Comparison of ENCODE assay signal across 25 cellular contexts in the genomic region with DNA sequence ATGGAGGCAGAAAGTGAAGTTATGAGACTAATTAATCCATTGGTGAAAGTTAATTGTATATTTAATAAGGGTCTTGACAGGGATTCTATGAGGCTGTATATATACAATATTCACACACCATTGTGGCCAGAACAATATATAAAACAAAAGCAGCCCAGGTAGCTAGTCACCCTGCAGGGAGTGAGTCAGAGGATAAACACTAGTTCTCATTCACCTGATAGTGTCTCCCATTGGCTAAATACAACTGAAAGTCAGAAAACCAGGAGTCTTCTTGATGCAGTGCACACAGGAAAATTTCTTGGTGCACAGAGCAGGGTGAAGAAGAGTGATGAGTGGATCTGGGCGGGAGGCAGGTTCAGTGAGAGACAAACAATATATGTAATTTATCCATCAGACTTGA.
DNase-seq lines count a peak whose midpoint lies in the region; ATAC-seq and TF ChIP-seq lines count a peak whose summit lies in the region.
"Had no signal": no experiment of that assay in that cellular context is flagged by ENCODE, and none has a peak within 500 bp of the region (broad histone marks: within the 10 kb centered on the region; RNA-seq: fewer than 3 reads in every experiment).

No MANE protein-coding gene starts in this region.

- no peak for TF ChIP-seq CTCF in WTC11 (IDR thresholded peaks at IDR 0.05)

- CTCF ChIA-PET in WTC11 (lab: Charles Lee), result no interaction called here

- no peak overlapping the region for H3K27ac Mint-ChIP-seq in WTC11
- no peak overlapping the region for H3K27ac Mint-ChIP-seq in effector memory CD8-positive, alpha-beta T cell
- H3K27ac Mint-ChIP-seq: CD4-positive, alpha-beta T cell had no signal

- DNase-seq in NCI-H748 (lab: John Stamatoyannopoulos, UW; ENCODE audit: unreplicated experiment) (peak; percentile 10), NCI-H748 treated with DMSO at 0.1 percent for 48 hours (lab: John Stamatoyannopoulos, UW) (no peak), NCI-H146 (lab: John Stamatoyannopoulos, UW) (peak; percentile 82), WTC11 (ENCODE audit: low spot score) (no peak), kidney tubule cell (ENCODE audit: low spot score) (peak; percentile 30), AG08395 (ENCODE audit: low spot score) (no peak), NCI-H1048 (lab: John Stamatoyannopoulos, UW) (no peak)
- no peak for DNase-seq in effector memory CD8-positive, alpha-beta T cell
- DNase-seq: AML-193; CD4-positive, alpha-beta T cell; DMS79; EL; GDM1; GOT3; NCI-H1092; NCI-H1694; NCI-H2029 treated with DMSO at 0.1 percent for 48 hours; NCI-H2227 treated with DMSO at 0.1 percent for 48 hours; NCI-H524; Peyer's patch; SK-N-SH; SW 1271; T-helper 2 cell had no signal

- ATAC-seq in WTC11, result peak; percentile 26; the same call in 1 of the 2 replicates
- ATAC-seq in effector memory CD8-positive, alpha-beta T cell (replicated peaks), result no peak
- ATAC-seq: GM12878, HCT116 had no signal

- H3K4me3 Mint-ChIP-seq in WTC11, result no peak overlapping the region
- H3K4me3 Mint-ChIP-seq in effector memory CD8-positive, alpha-beta T cell, result no peak overlapping the region
- H3K4me3 Mint-ChIP-seq: CD4-positive, alpha-beta T cell had no signal

- peaks cover 8% of the 10 kb centered on the region for H3K4me1 Mint-ChIP-seq in WTC11
- H3K4me1 Mint-ChIP-seq in effector memory CD8-positive, alpha-beta T cell (ENCODE audit: low read depth in 2 of 2), result no peaks in the 10 kb centered on the region

- H3K9me3 Mint-ChIP-seq in WTC11, result no peaks in the 10 kb centered on the region
- peaks cover 7 to 10% of the 10 kb centered on the region in 2 donors for H3K9me3 Mint-ChIP-seq in effector memory CD8-positive, alpha-beta T cell
- H3K9me3 Mint-ChIP-seq: CD4-positive, alpha-beta T cell had no signal

- POLR2A ChIA-PET in WTC11 (lab: Charles Lee), result no interaction called here

- H3K27me3 Mint-ChIP-seq in WTC11 (ENCODE audit: low read depth), result no peaks in the 10 kb centered on the region
- H3K27me3 Mint-ChIP-seq in effector memory CD8-positive, alpha-beta T cell, result no peaks in the 10 kb centered on the region
- H3K27me3 Mint-ChIP-seq: CD4-positive, alpha-beta T cell had no signal

- no peaks in the 10 kb centered on the region for H3K36me3 Mint-ChIP-seq in WTC11
- H3K36me3 Mint-ChIP-seq in effector memory CD8-positive, alpha-beta T cell (ENCODE audit: insufficient read depth), result no peaks in the 10 kb centered on the region

TF ChIP-seq in WTC11, 78 proteins besides CTCF, POLR2A, EP300 and RAD21:
- TF ChIP-seq IRF2 (CRISPR knock-in tag; IDR thresholded peaks at IDR 0.05; ENCODE audit: borderline replicate concordance, low read depth) (no peak), ETV6 (CRISPR knock-in tag; IDR thresholded peaks at IDR 0.05) (no peak), ZNF396 (CRISPR knock-in tag; IDR thresholded peaks at IDR 0.05; ENCODE audit: borderline replicate concordance) (no peak), RELA (CRISPR knock-in tag; IDR thresholded peaks at IDR 0.05; ENCODE audit: borderline replicate concordance) (no peak)
- TF ChIP-seq, protein P1, sequence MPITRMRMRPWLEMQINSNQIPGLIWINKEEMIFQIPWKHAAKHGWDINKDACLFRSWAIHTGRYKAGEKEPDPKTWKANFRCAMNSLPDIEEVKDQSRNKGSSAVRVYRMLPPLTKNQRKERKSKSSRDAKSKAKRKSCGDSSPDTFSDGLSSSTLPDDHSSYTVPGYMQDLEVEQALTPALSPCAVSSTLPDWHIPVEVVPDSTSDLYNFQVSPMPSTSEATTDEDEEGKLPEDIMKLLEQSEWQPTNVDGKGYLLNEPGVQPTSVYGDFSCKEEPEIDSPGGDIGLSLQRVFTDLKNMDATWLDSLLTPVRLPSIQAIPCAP (CRISPR knock-in tag; IDR thresholded peaks at IDR 0.05), result no peak
TF ChIP-seq in WTC11: peak in this region for 0.

Comparison
In these comparisons a context has a peak if more than half of its experiments do, and no peak if none do; other contexts are left out.
1. DNase-seq: peak in NCI-H748 (single experiment), NCI-H146 (single experiment) and kidney tubule cell (single experiment); none in NCI-H748 treated with DMSO at 0.1 percent for 48 hours (single experiment), WTC11 (single experiment), AG08395 (single experiment), effector memory CD8-positive, alpha-beta T cell (0 of 3) and NCI-H1048 (single experiment).